In the genomic region with DNA sequence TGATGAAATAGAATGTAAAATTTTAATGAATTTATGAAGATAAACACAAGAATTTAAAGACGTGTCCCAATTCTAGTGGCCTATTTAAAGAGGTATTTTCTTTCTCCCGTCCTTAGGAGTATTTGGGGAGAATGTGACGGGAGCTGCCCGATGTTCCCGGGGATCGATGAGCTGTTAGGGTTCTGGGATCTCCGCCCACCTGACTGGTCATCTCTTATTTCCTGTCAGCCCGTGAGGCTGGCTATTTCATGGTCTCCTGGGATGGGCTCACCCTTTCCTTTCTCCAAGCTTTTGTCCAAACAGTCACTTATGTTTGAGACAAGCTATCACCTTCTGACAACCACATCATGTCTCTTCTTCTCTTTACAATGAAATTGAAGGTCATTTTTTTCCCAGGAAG, we compare ENCODE assay signal across 1 cellular context.
TF ChIP-seq lines count a peak whose summit lies in the region.

No MANE protein-coding gene starts in this region.

TF ChIP-seq in IMR-90, 13 proteins besides CTCF, POLR2A, EP300 and RAD21:
- TF ChIP-seq MAZ (IDR thresholded peaks at IDR 0.05; ENCODE audit: borderline replicate concordance, low read depth, low read length) (no peak), MAFK (IDR thresholded peaks at IDR 0.05; ENCODE audit: low read depth, low read length) (no peak), RCOR1 (IDR thresholded peaks at IDR 0.05; ENCODE audit: insufficient replicate concordance, low read length) (no peak), BHLHE40 (IDR thresholded peaks at IDR 0.05; ENCODE audit: low read depth, low read length) (no peak), SMC3 (IDR thresholded peaks at IDR 0.05; ENCODE audit: low read depth, low read length) (no peak), RFX5 (IDR thresholded peaks at IDR 0.05; ENCODE audit: low read depth, low read length) (no peak), FOS (IDR thresholded peaks at IDR 0.05; ENCODE audit: low read depth, low read length) (no peak), CEBPB (IDR thresholded peaks at IDR 0.05; ENCODE audit: low read depth, low read length) (no peak)
- TF ChIP-seq, protein P1, sequence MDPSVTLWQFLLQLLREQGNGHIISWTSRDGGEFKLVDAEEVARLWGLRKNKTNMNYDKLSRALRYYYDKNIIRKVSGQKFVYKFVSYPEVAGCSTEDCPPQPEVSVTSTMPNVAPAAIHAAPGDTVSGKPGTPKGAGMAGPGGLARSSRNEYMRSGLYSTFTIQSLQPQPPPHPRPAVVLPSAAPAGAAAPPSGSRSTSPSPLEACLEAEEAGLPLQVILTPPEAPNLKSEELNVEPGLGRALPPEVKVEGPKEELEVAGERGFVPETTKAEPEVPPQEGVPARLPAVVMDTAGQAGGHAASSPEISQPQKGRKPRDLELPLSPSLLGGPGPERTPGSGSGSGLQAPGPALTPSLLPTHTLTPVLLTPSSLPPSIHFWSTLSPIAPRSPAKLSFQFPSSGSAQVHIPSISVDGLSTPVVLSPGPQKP (IDR thresholded peaks at IDR 0.05; ENCODE audit: borderline replicate concordance, low read depth, low read length), result no peak
- TF ChIP-seq, protein P2, sequence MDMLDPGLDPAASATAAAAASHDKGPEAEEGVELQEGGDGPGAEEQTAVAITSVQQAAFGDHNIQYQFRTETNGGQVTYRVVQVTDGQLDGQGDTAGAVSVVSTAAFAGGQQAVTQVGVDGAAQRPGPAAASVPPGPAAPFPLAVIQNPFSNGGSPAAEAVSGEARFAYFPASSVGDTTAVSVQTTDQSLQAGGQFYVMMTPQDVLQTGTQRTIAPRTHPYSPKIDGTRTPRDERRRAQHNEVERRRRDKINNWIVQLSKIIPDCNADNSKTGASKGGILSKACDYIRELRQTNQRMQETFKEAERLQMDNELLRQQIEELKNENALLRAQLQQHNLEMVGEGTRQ (IDR thresholded peaks at IDR 0.05; ENCODE audit: low read depth, low read length), result no peak
